8 cellular contexts compared by ENCODE assay signal in the genomic region with DNA sequence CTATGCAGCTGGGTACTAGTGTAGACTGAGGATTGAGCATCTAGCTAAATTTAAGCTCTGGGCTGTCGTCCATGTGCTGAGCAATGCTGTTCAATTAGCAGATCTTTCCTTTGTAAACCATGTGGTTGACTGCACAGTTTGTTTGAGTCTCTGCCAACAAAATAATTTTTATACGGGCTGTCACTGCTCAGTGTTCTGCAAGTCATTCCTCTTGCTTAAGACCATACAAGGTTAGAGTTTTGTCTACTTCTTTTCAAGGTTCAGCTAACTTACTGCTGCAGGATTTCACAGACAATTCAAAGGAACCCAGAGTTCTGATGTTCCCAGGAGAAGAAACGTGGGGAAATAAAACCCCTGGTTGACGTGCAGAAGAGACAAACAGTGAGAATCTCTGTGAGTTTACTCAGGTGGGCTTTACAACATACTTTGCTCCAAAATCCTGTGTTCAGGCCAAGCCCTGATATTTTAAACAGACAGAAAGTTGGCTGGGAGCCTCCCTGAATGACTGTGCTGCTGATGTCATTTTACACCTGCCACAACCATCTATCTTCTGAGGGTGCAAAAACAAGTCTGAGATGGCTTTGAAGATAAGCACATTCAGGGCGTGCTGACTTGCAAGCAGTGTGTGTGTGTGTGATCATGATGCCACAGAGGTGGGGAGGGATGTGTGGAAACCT.
DNase-seq lines count a peak whose midpoint lies in the region; ATAC-seq and TF ChIP-seq lines count a peak whose summit lies in the region.

No MANE protein-coding gene starts in this region.

- H3K27ac ChIP-seq in CD4-positive, alpha-beta memory T cell (ENCODE audit: low read depth, low read length) = no peak overlapping the region
- peak overlapping the region; percentile 89 to 99 (median 94) for H3K27ac ChIP-seq in thyroid gland

- DNase-seq in CD4-positive, alpha-beta memory T cell = peak in 4 of 5 donors; percentile 3 to 19 (median 12)
- peak; percentile 12 for DNase-seq in NCI-H1092 (lab: John Stamatoyannopoulos, UW)
- peak; percentile 91 for DNase-seq in kidney epithelial cell (ENCODE audit: low read depth)
- DNase-seq in thyroid gland = peak; percentile 76 to 78
- no peak for DNase-seq in activated gamma-delta T cell (lab: John Stamatoyannopoulos, UW)
- no peak for DNase-seq in T-helper 9 cell

- H3K4me1 Mint-ChIP-seq in CD4-positive, alpha-beta memory T cell = peaks cover 0 to 24% (median 5%) of the 10 kb centered on the region in 4 donors
- peaks cover 22% of the 10 kb centered on the region for H3K4me1 Mint-ChIP-seq in brain

- WGBS in thyroid gland, 2 donors = 9 to 15% methylated on average over 5 of the region's 5 CpGs

- no peaks in the 10 kb centered on the region for H3K9me3 ChIP-seq in CD4-positive, alpha-beta memory T cell (ENCODE audit: control insufficient read depth in 1 of 2, low read length in 2 of 2)
- no peaks in the 10 kb centered on the region for H3K9me3 ChIP-seq in thyroid gland

- POLR2A ChIA-PET in CD4-positive, alpha-beta memory T cell (lab: Charles Lee; ENCODE audit: partially characterized antibody) = no interaction called here

- no peak overlapping the region for H3K27ac Mint-ChIP-seq in CD4-positive, alpha-beta memory T cell
- peak overlapping the region in 4 of 5 experiments; percentile 46 to 85 (median 62) for H3K27ac Mint-ChIP-seq in brain

- no peaks in the 10 kb centered on the region for H3K36me3 ChIP-seq in CD4-positive, alpha-beta memory T cell (ENCODE audit: insufficient read depth, low read length)
- H3K36me3 ChIP-seq in kidney epithelial cell (ENCODE audit: control insufficient read depth, insufficient read depth, low read length) = no peaks in the 10 kb centered on the region
- no peaks in the 10 kb centered on the region for H3K36me3 ChIP-seq in thyroid gland

- H3K4me3 Mint-ChIP-seq in CD4-positive, alpha-beta memory T cell = no peak overlapping the region
- H3K4me3 Mint-ChIP-seq in brain = peak overlapping the region in 1 of 5 experiments; percentile 17

- peaks cover 0 to 5% (median 0%) of the 10 kb centered on the region in 8 donors for H3K9me3 Mint-ChIP-seq in CD4-positive, alpha-beta memory T cell
- peaks cover 0 to 11% (median 0%) of the 10 kb centered on the region in 5 experiments for H3K9me3 Mint-ChIP-seq in brain

- intact Hi-C loops in CD4-positive, alpha-beta memory T cell (cut with micrococcal nuclease) = no loop called here
- intact Hi-C loops in thyroid gland (cut with DNase I) = no loop called here

- CTCF ChIA-PET in CD4-positive, alpha-beta memory T cell (lab: Charles Lee; ENCODE audit: partially characterized antibody) = no interaction called here

- no peak overlapping the region for H3K4me3 ChIP-seq in CD4-positive, alpha-beta memory T cell (ENCODE audit: low read length in 2 of 2)
- no peak overlapping the region for H3K4me3 ChIP-seq in kidney epithelial cell (ENCODE audit: low read depth, low read length)
- no peak overlapping the region for H3K4me3 ChIP-seq in thyroid gland (replicated peaks in 1 of 3)

- no peak for ATAC-seq in GM18511 (IDR thresholded peaks at IDR 0.05; ENCODE audit: unreplicated experiment)

- no peaks in the 10 kb centered on the region for H3K36me3 Mint-ChIP-seq in CD4-positive, alpha-beta memory T cell
- H3K36me3 Mint-ChIP-seq in brain = no peaks in the 10 kb centered on the region

- peaks cover 6% of the 10 kb centered on the region for H3K4me1 ChIP-seq in CD4-positive, alpha-beta memory T cell (ENCODE audit: insufficient read depth, low read length)
- H3K4me1 ChIP-seq in thyroid gland = peaks cover 19 to 21% of the 10 kb centered on the region in 2 donors

- no peaks in the 10 kb centered on the region for H3K27me3 ChIP-seq in CD4-positive, alpha-beta memory T cell (ENCODE audit: insufficient read depth, low read length)
- H3K27me3 ChIP-seq in kidney epithelial cell (ENCODE audit: control insufficient read depth, insufficient read depth, low read length) (no peaks in the 10 kb centered on the region), thyroid gland (no peaks in the 10 kb centered on the region)

- TF ChIP-seq CTCF in brain (conservative IDR thresholded peaks at IDR 0.05) (no peak), kidney epithelial cell (IDR thresholded peaks at IDR 0.05; ENCODE audit: insufficient read depth, low read length, poor library complexity, severe bottlenecking) (no peak), thyroid gland (IDR thresholded peaks at IDR 0.05) (no peak)

- peaks cover 7 to 20% of the 10 kb centered on the region in 2 donors for H3K27me3 Mint-ChIP-seq in CD4-positive, alpha-beta memory T cell
- H3K27me3 Mint-ChIP-seq in brain = peaks cover 6% of the 10 kb centered on the region

- TF ChIP-seq POLR2A in thyroid gland (IDR thresholded peaks at IDR 0.05) = peak in 1 of 2 donors; percentile 67

Comparison
In these comparisons a context has a peak if more than half of its experiments do, and no peak if none do; other contexts are left out.
1. DNase-seq: peak in CD4-positive, alpha-beta memory T cell (4 of 5), NCI-H1092 (single experiment), kidney epithelial cell (single experiment) and thyroid gland (2 of 2); none in activated gamma-delta T cell (single experiment) and T-helper 9 cell (single experiment).
2. H3K27ac Mint-ChIP-seq: peak in brain (4 of 5); none in CD4-positive, alpha-beta memory T cell (0 of 7).